In the genomic region with DNA sequence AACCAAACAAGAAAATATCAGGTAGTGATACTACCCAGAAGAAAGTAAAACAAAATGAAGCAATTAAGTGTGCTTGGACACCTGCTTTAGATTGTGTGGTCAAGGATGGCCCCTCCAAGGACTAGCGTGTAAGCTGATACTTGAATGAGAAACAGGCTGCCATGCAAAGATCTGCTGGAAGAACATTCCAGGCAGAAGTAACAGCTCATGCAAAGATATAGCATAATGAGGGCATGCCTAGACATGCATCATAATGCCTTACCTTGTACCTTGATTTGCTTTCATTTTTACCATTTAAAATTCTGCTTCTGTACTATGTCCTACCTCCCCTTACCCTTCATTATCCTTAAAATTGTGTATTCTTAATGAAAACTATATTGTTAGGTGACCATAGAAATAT, we compare ENCODE assay signal across 18 cellular contexts.
DNase-seq lines count a peak whose midpoint lies in the region; ATAC-seq and TF ChIP-seq lines count a peak whose summit lies in the region.
"Had no signal": no experiment of that assay in that cellular context is flagged by ENCODE, and none has a peak within 500 bp of the region (broad histone marks: within the 10 kb centered on the region; RNA-seq: fewer than 3 reads in every experiment).

No MANE protein-coding gene starts in this region.

- H3K36me3 ChIP-seq in IMR-90 (ENCODE audit: control insufficient read depth, insufficient read depth, low read length): no peaks in the 10 kb centered on the region
- no peaks in the 10 kb centered on the region for H3K36me3 ChIP-seq in adipocyte (ENCODE audit: control insufficient read depth, insufficient read depth, low read length, severe bottlenecking)
- H3K36me3 ChIP-seq: BLaER1, esophagus muscularis mucosa had no signal

- in situ Hi-C loops in IMR-90 (cut with MboI; ENCODE audit: low sequenced_read_pairs): no loop called here

- peak overlapping the region; percentile 6 to 89; a peak in 3 of 4 replicates for H4K8ac ChIP-seq in IMR-90 (ENCODE audit: low read depth in 2 of 2, low read length in 2 of 2)

- peak overlapping the region; percentile 92 for H3K14ac ChIP-seq in IMR-90 (replicated peaks; ENCODE audit: low read depth, low read length)

- peak overlapping the region; percentile 78 for H3K18ac ChIP-seq in IMR-90 (ENCODE audit: low read depth, low read length)

- no peaks in the 10 kb centered on the region for H3K27me3 ChIP-seq in IMR-90 (ENCODE audit: control insufficient read depth, insufficient read depth, low read length)
- H3K27me3 ChIP-seq in adipocyte (replicated peaks; ENCODE audit: control insufficient read depth, insufficient read depth, low read length): no peaks in the 10 kb centered on the region
- H3K27me3 ChIP-seq: BLaER1, esophagus muscularis mucosa had no signal

- H4K91ac ChIP-seq in IMR-90 (ENCODE audit: insufficient read depth, low read depth, low read length): peak overlapping the region; percentile 45

- H3K79me1 ChIP-seq in IMR-90 (ENCODE audit: low read depth in 1 of 2, low read length in 2 of 2): no peaks in the 10 kb centered on the region

- peaks cover 5% of the 10 kb centered on the region; the same call in 1 of the 2 replicates for H3K4me1 ChIP-seq in IMR-90 (ENCODE audit: control insufficient read depth, insufficient read depth, low read length)
- H3K4me1 ChIP-seq in adipocyte (ENCODE audit: control insufficient read depth, insufficient read depth, low read length): peaks cover 12% of the 10 kb centered on the region

- dilution Hi-C loops in IMR-90 (cut with HindIII; ENCODE audit: low sequenced_read_pairs, unreplicated experiment): no loop called here

- H2BK5ac ChIP-seq in IMR-90 (ENCODE audit: low read depth, low read length, poor library complexity, severe bottlenecking): peak overlapping the region; percentile 99

- peak overlapping the region; percentile 86 for H2BK15ac ChIP-seq in IMR-90 (ENCODE audit: low read depth, low read length)

- no peak overlapping the region; the same call in 1 of the 2 replicates for H3K4me2 ChIP-seq in IMR-90 (ENCODE audit: low read depth, low read length)

- H3K9me3 ChIP-seq in IMR-90 (ENCODE audit: control insufficient read depth, insufficient read depth, low read length) (no peaks in the 10 kb centered on the region), adipocyte (ENCODE audit: control insufficient read depth, low read length) (no peaks in the 10 kb centered on the region)
- H3K9me3 ChIP-seq: BLaER1, esophagus muscularis mucosa had no signal

- no peak for TF ChIP-seq CTCF in IMR-90 (conservative IDR thresholded peaks at IDR 0.05; ENCODE audit: low read depth, low read length)

- peak; percentile 49 for ATAC-seq in IMR-90 (ENCODE audit: low read depth)
- no peak for ATAC-seq in GM19467 (IDR thresholded peaks at IDR 0.05; ENCODE audit: unreplicated experiment)
- no peak for ATAC-seq in GM18909 (IDR thresholded peaks at IDR 0.05; ENCODE audit: poor library complexity, unreplicated experiment)

- H3K27ac ChIP-seq in IMR-90 (ENCODE audit: insufficient read depth, low read length): peak overlapping the region; percentile 37; the same call in 1 of the 2 replicates
- H3K27ac ChIP-seq: BLaER1, esophagus muscularis mucosa, HL-60 had no signal

- intact Hi-C loops in IMR-90 (cut with micrococcal nuclease): no loop called here

- H4K20me1 ChIP-seq in IMR-90 (ENCODE audit: insufficient read depth, low read length): no peaks in the 10 kb centered on the region
- H4K20me1 ChIP-seq: BLaER1 had no signal

- BruUV-seq in IMR-90 (replicated peaks; lab: Mats Ljungman, UMichigan): no TSS peak

- H4K5ac ChIP-seq in IMR-90 (ENCODE audit: low read depth, low read length): peak overlapping the region; percentile 51

- POLR2A ChIA-PET in IMR-90 (lab: Charles Lee; ENCODE audit: unreplicated experiment): no interaction called here

- H3K56ac ChIP-seq in IMR-90 (ENCODE audit: extremely low read depth, insufficient read depth, low read length): no peak overlapping the region

- peak; percentile 3 for DNase-seq in GDM1 (lab: John Stamatoyannopoulos, UW)
- DNase-seq in IMR-90: peak; percentile 46
- peak; percentile 65 for DNase-seq in adipocyte (ENCODE audit: low read depth)
- peak; percentile 72 for DNase-seq in left kidney (ENCODE audit: low read depth, low spot score)
- no peak for DNase-seq in activated CD4-positive, alpha-beta T cell treated with anti-CD3 and anti-CD28 coated beads for 48 hours
- no peak for DNase-seq in activated T-cell treated with anti-CD3 and anti-CD28 coated beads, Interleukin-2, amount 50 U/mL, for 48 hours
- DNase-seq: activated CD4-positive, alpha-beta T cell treated with anti-CD3 and anti-CD28 coated beads, Interleukin-2, amount 50 U/mL, for 48 hours; activated gamma-delta T cell treated with Interleukin-2 at 50 U/mL for 16 hours; central memory CD4-positive, alpha-beta T cell; NCI-H1092; stimulated activated CD4-positive, alpha-beta T cell treated with anti-CD3 and anti-CD28 coated beads, Interleukin-4, amount 100 ng/mL, for 24 hours; stimulated activated naive CD4-positive, alpha-beta T cell treated with Interleukin-2 at 50 U/mL for 16 hours; T-helper 1 cell had no signal

- H3K4me3 ChIP-seq in IMR-90 (ENCODE audit: insufficient read depth, low read depth, low read length) (no peak overlapping the region), adipocyte (ENCODE audit: low read length) (no peak overlapping the region)
- H3K4me3 ChIP-seq: BLaER1, esophagus muscularis mucosa had no signal

- H2BK20ac ChIP-seq in IMR-90 (ENCODE audit: low read depth, low read length): peak overlapping the region; percentile 97

- no peaks in the 10 kb centered on the region for H3K9me1 ChIP-seq in IMR-90 (ENCODE audit: insufficient read depth, low read length)

- CTCF ChIA-PET in IMR-90 (lab: Yijun Ruan, JAX): no interaction called here

- H3K9ac ChIP-seq in IMR-90 (ENCODE audit: low read depth, low read length) (no peak overlapping the region), adipocyte (ENCODE audit: low read length) (no peak overlapping the region)
- H3K9ac ChIP-seq: BLaER1 had no signal

- peak overlapping the region; percentile 36; the same call in 1 of the 2 replicates for H3K23ac ChIP-seq in IMR-90 (ENCODE audit: low read depth, low read length)

- no peak overlapping the region for H2AK5ac ChIP-seq in IMR-90 (ENCODE audit: low read depth, low read length)

- peak overlapping the region; percentile 90 for H2AFZ ChIP-seq in IMR-90 (replicated peaks; ENCODE audit: low read length, poor library complexity)

- no peak for TF ChIP-seq POLR2A in IMR-90 (IDR thresholded peaks at IDR 0.05; ENCODE audit: low read depth, low read length)

- TF ChIP-seq RAD21 in IMR-90 (IDR thresholded peaks at IDR 0.05; ENCODE audit: low read length): no peak

- H2AK9ac ChIP-seq in IMR-90 (replicated peaks; ENCODE audit: low read depth, low read length, poor library complexity): no peak overlapping the region

- H2BK120ac ChIP-seq in IMR-90 (ENCODE audit: low read depth, low read length): peak overlapping the region; percentile 96

- WGBS in IMR-90 (ENCODE audit: extremely low coverage in 2 of 2, insufficient read length in 1 of 2), 2 experiments: no CpG with 5 or more reads among the region's 1 CpG

- peak overlapping the region; percentile 76 for H3K4ac ChIP-seq in IMR-90 (ENCODE audit: low read depth, low read length)

TF ChIP-seq in IMR-90, 13 proteins besides CTCF, POLR2A, EP300 and RAD21:
- TF ChIP-seq CHD1 (IDR thresholded peaks at IDR 0.05; ENCODE audit: low read depth, low read length) (no peak), RFX5 (IDR thresholded peaks at IDR 0.05; ENCODE audit: low read depth, low read length) (no peak), BHLHE40 (IDR thresholded peaks at IDR 0.05; ENCODE audit: low read depth, low read length) (no peak), MAZ (IDR thresholded peaks at IDR 0.05; ENCODE audit: borderline replicate concordance, low read depth, low read length) (no peak), FOS (IDR thresholded peaks at IDR 0.05; ENCODE audit: low read depth, low read length) (no peak)
- TF ChIP-seq, protein P1, sequence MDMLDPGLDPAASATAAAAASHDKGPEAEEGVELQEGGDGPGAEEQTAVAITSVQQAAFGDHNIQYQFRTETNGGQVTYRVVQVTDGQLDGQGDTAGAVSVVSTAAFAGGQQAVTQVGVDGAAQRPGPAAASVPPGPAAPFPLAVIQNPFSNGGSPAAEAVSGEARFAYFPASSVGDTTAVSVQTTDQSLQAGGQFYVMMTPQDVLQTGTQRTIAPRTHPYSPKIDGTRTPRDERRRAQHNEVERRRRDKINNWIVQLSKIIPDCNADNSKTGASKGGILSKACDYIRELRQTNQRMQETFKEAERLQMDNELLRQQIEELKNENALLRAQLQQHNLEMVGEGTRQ (IDR thresholded peaks at IDR 0.05; ENCODE audit: low read depth, low read length): no peak

Comparison
In these comparisons a context has a peak if more than half of its experiments do, and no peak if none do; other contexts are left out.
1. DNase-seq: peak in GDM1 (single experiment), IMR-90 (single experiment), adipocyte (single experiment) and left kidney (single experiment); none in activated CD4-positive, alpha-beta T cell treated with anti-CD3 and anti-CD28 coated beads for 48 hours (single experiment) and activated T-cell treated with anti-CD3 and anti-CD28 coated beads, Interleukin-2, amount 50 U/mL, for 48 hours (0 of 2).